Comparison of ENCODE assay signal across 21 cellular contexts in genomic region chr9:136367296-136368145, GRCh38.
"Had no signal": no experiment of that assay in that cellular context is flagged by ENCODE, and none has a peak within 500 bp of the region (broad histone marks: within the 10 kb centered on the region; RNA-seq: fewer than 3 reads in every experiment).

No MANE protein-coding gene starts in this region.

- H3K27me3 Mint-ChIP-seq: activated CD4-positive, alpha-beta memory T cell treated with anti-CD3 and anti-CD28 coated beads for 36 hours; activated CD4-positive, alpha-beta T cell treated with anti-CD3 and anti-CD28 coated beads for 36 hours; activated CD8-positive, alpha-beta memory T cell treated with anti-CD3 and anti-CD28 coated beads, Interleukin-2, amount 10 ng/mL, durations not matched to agents 7 days and 5 days; activated naive CD8-positive, alpha-beta T cell treated with anti-CD3 and anti-CD28 coated beads, Interleukin-2, amount 10 ng/mL, durations not matched to agents 7 days and 5 days; effector memory CD8-positive, alpha-beta T cell; stimulated activated naive CD8-positive, alpha-beta T cell treated with anti-CD3 and anti-CD28 coated beads, Interleukin-15, amount 100 ng/mL, for 72 hours had no signal

- ATAC-seq: activated CD4-positive, alpha-beta T cell treated with anti-CD3 and anti-CD28 coated beads for 36 hours; activated CD8-positive, alpha-beta memory T cell treated with anti-CD3 and anti-CD28 coated beads, Interleukin-2, amount 10 ng/mL, durations not matched to agents 7 days and 5 days; effector memory CD8-positive, alpha-beta T cell; heart right ventricle; mucosa of descending colon; sciatic nerve; stimulated activated naive CD8-positive, alpha-beta T cell treated with anti-CD3 and anti-CD28 coated beads, Interleukin-15, amount 100 ng/mL, for 72 hours had no signal

- H3K9me3 Mint-ChIP-seq: activated CD4-positive, alpha-beta memory T cell treated with anti-CD3 and anti-CD28 coated beads for 36 hours; activated naive CD8-positive, alpha-beta T cell treated with anti-CD3 and anti-CD28 coated beads, Interleukin-2, amount 10 ng/mL, durations not matched to agents 7 days and 5 days; activated T-helper 2 cell treated with anti-CD3 and anti-CD28 coated beads, Interferon-gamma antibody, Interleukin-2, Interleukin-4, amounts not matched to agents 10 μg/mL and 5 μg/mL and 100 μg/mL, durations not matched to agents 14 hours and 24 hours and 36 hours; effector memory CD8-positive, alpha-beta T cell; immature natural killer cell; naive B cell; stimulated activated naive CD8-positive, alpha-beta T cell treated with anti-CD3 and anti-CD28 coated beads, Interleukin-15, amount 100 ng/mL, for 72 hours had no signal

- H3K27ac Mint-ChIP-seq: activated CD4-positive, alpha-beta memory T cell treated with anti-CD3 and anti-CD28 coated beads for 36 hours; activated CD4-positive, alpha-beta T cell treated with anti-CD3 and anti-CD28 coated beads for 36 hours; activated CD8-positive, alpha-beta memory T cell treated with anti-CD3 and anti-CD28 coated beads, Interleukin-2, amount 10 ng/mL, durations not matched to agents 7 days and 5 days; activated naive CD8-positive, alpha-beta T cell treated with anti-CD3 and anti-CD28 coated beads, Interleukin-2, amount 10 ng/mL, durations not matched to agents 7 days and 5 days; activated T-helper 2 cell treated with anti-CD3 and anti-CD28 coated beads, Interferon-gamma antibody, Interleukin-2, Interleukin-4, amounts not matched to agents 10 μg/mL and 5 μg/mL and 100 μg/mL, durations not matched to agents 14 hours and 24 hours and 36 hours; effector memory CD8-positive, alpha-beta T cell; immature natural killer cell; naive B cell had no signal

- H3K4me3 Mint-ChIP-seq: activated CD4-positive, alpha-beta memory T cell treated with anti-CD3 and anti-CD28 coated beads for 36 hours; activated CD4-positive, alpha-beta T cell treated with anti-CD3 and anti-CD28 coated beads for 36 hours; activated CD8-positive, alpha-beta memory T cell treated with anti-CD3 and anti-CD28 coated beads, Interleukin-2, amount 10 ng/mL, durations not matched to agents 7 days and 5 days; activated naive CD8-positive, alpha-beta T cell treated with anti-CD3 and anti-CD28 coated beads, Interleukin-2, amount 10 ng/mL, durations not matched to agents 7 days and 5 days; effector memory CD8-positive, alpha-beta T cell; immature natural killer cell; naive B cell; stimulated activated naive CD8-positive, alpha-beta T cell treated with anti-CD3 and anti-CD28 coated beads, Interleukin-15, amount 100 ng/mL, for 72 hours had no signal

- H3K36me3 Mint-ChIP-seq: activated CD4-positive, alpha-beta memory T cell treated with anti-CD3 and anti-CD28 coated beads for 36 hours; activated CD8-positive, alpha-beta memory T cell treated with anti-CD3 and anti-CD28 coated beads, Interleukin-2, amount 10 ng/mL, durations not matched to agents 7 days and 5 days; activated naive CD8-positive, alpha-beta T cell treated with anti-CD3 and anti-CD28 coated beads, Interleukin-2, amount 10 ng/mL, durations not matched to agents 7 days and 5 days; naive B cell had no signal

- DNase-seq: activated CD4-positive, alpha-beta memory T cell treated with anti-CD3 and anti-CD28 coated beads for 36 hours; activated CD4-positive, alpha-beta T cell treated with anti-CD3 and anti-CD28 coated beads for 36 hours; activated CD8-positive, alpha-beta memory T cell treated with anti-CD3 and anti-CD28 coated beads, Interleukin-2, amount 10 ng/mL, durations not matched to agents 7 days and 5 days; activated naive CD4-positive, alpha-beta T cell treated with Interleukin-2 at 50 U/mL for 16 hours; activated naive CD8-positive, alpha-beta T cell treated with anti-CD3 and anti-CD28 coated beads, Interleukin-2, amount 10 ng/mL, durations not matched to agents 7 days and 5 days; activated T-cell treated with anti-CD3 and anti-CD28 coated beads, Interleukin-2, amount 50 U/mL, for 1 hour; amygdala; effector memory CD8-positive, alpha-beta T cell; esophagus squamous epithelium; heart right ventricle; immature natural killer cell; mesenchymal stem cell; mucosa of descending colon; naive B cell; ovary; stimulated activated CD4-positive, alpha-beta T cell treated with anti-CD3 and anti-CD28 coated beads, Interleukin-4, amount 100 ng/mL, for 1 hour; stimulated activated naive CD8-positive, alpha-beta T cell treated with anti-CD3 and anti-CD28 coated beads, Interleukin-15, amount 100 ng/mL, for 72 hours; T-helper 2 cell; transverse colon had no signal
